1 cellular context compared by ENCODE assay signal in the genomic region with DNA sequence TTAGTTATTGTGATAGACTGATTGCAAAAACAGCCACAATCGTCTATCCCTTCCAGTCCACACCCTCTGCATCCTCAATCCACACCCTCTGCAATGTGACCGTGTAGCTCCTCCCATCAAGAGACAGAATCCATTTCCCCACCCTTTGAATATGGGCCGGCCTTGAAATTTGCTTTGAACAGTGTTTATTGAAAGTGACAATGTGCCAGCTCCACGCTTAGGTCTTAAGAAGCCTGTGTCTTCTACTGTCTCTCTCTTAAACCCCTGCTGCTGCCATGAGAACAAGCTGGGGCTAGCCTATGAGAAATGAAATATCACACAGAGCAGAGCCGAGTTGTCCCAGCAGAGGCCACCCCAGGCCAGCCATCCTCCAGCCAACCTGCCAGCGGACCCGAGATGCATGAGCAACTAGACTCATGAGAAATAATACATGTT.
TF ChIP-seq lines count a peak whose summit lies in the region.

No MANE protein-coding gene starts in this region.

TF ChIP-seq in GM12878, 131 proteins besides CTCF, POLR2A, EP300 and RAD21 (continued from another document):
- TF ChIP-seq, protein P1, sequence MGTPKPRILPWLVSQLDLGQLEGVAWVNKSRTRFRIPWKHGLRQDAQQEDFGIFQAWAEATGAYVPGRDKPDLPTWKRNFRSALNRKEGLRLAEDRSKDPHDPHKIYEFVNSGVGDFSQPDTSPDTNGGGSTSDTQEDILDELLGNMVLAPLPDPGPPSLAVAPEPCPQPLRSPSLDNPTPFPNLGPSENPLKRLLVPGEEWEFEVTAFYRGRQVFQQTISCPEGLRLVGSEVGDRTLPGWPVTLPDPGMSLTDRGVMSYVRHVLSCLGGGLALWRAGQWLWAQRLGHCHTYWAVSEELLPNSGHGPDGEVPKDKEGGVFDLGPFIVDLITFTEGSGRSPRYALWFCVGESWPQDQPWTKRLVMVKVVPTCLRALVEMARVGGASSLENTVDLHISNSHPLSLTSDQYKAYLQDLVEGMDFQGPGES (IDR thresholded peaks at IDR 0.05): no peak
- no peak for TF ChIP-seq ZNF687 (IDR thresholded peaks at IDR 0.05)
- no peak for TF ChIP-seq SKIL (IDR thresholded peaks at IDR 0.05; ENCODE audit: low read depth, poor library complexity, severe bottlenecking)
- TF ChIP-seq, protein P2, sequence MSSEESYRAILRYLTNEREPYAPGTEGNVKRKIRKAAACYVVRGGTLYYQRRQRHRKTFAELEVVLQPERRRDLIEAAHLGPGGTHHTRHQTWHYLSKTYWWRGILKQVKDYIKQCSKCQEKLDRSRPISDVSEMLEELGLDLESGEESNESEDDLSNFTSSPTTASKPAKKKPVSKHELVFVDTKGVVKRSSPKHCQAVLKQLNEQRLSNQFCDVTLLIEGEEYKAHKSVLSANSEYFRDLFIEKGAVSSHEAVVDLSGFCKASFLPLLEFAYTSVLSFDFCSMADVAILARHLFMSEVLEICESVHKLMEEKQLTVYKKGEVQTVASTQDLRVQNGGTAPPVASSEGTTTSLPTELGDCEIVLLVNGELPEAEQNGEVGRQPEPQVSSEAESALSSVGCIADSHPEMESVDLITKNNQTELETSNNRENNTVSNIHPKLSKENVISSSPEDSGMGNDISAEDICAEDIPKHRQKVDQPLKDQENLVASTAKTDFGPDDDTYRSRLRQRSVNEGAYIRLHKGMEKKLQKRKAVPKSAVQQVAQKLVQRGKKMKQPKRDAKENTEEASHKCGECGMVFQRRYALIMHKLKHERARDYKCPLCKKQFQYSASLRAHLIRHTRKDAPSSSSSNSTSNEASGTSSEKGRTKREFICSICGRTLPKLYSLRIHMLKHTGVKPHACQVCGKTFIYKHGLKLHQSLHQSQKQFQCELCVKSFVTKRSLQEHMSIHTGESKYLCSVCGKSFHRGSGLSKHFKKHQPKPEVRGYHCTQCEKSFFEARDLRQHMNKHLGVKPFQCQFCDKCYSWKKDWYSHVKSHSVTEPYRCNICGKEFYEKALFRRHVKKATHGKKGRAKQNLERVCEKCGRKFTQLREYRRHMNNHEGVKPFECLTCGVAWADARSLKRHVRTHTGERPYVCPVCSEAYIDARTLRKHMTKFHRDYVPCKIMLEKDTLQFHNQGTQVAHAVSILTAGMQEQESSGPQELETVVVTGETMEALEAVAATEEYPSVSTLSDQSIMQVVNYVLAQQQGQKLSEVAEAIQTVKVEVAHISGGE (CRISPR knock-in tag; IDR thresholded peaks at IDR 0.05): no peak
- TF ChIP-seq CREM (IDR thresholded peaks at IDR 0.05; ENCODE audit: low read depth): no peak
- no peak for TF ChIP-seq CEBPB (IDR thresholded peaks at IDR 0.05; ENCODE audit: borderline replicate concordance in 1 of 2, low read depth in 2 of 2, low read length in 2 of 2)
- TF ChIP-seq MTA2 (IDR thresholded peaks at IDR 0.05; ENCODE audit: low read depth): no peak
